1 cellular context compared by ENCODE assay signal in genomic region chr15:40293905-40294895, GRCh38.
TF ChIP-seq lines count a peak whose summit lies in the region.

No MANE protein-coding gene starts in this region.

TF ChIP-seq in GM23338, 12 proteins besides CTCF, POLR2A, EP300 and RAD21 (continued from another document):
- TF ChIP-seq ZNF462 (CRISPR knock-in tag; IDR thresholded peaks at IDR 0.05): no peak
- TF ChIP-seq ZNF331 (CRISPR knock-in tag; IDR thresholded peaks at IDR 0.05; ENCODE audit: low read depth): no peak
- TF ChIP-seq STAT1 (IDR thresholded peaks at IDR 0.05; ENCODE audit: unreplicated experiment): no peak
- no peak for TF ChIP-seq REST (IDR thresholded peaks at IDR 0.05; ENCODE audit: unreplicated experiment)
- no peak for TF ChIP-seq JUNB (IDR thresholded peaks at IDR 0.05; ENCODE audit: unreplicated experiment)
